In the genomic region with DNA sequence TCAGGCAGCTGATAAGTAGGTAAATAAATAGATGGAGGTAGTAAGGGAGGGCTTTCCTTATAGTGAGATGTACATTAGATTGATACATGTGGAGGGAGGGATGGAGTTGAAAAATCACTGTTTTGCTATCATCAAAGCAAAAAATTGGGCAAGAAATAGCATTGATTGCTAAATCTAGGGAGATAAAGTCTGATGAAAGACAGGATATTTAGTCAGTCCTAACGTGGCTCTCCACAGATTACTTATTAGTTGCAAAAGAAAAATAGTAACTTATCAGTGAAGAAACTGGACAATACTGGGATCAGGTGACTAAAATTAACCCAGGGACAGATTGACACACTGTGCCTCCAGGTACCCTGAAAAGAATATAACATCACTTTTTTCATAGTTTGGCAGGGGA, we compare ENCODE assay signal across 18 cellular contexts. TPM values are rescaled to one million over a fixed set of nuclear protein-coding genes. Genes with fewer than 3 reads are reported as not detected.
DNase-seq lines count a peak whose midpoint lies in the region; ATAC-seq, FAIRE-seq and TF ChIP-seq lines count a peak whose summit lies in the region.
"Had no signal": no experiment of that assay in that cellular context is flagged by ENCODE, and none has a peak within 500 bp of the region (broad histone marks: within the 10 kb centered on the region; RNA-seq: fewer than 3 reads in every experiment).

No MANE protein-coding gene starts in this region.

- H3K36me3 ChIP-seq in HCT116 (ENCODE audit: control insufficient read depth in 1 of 2, insufficient read depth in 2 of 2, low read length in 2 of 2) = no peaks in the 10 kb centered on the region
- no peaks in the 10 kb centered on the region for H3K36me3 ChIP-seq in K562 (ENCODE audit: control insufficient read depth, insufficient read depth, low read length)
- H3K36me3 ChIP-seq: prostate gland, uterus, WERI-Rb-1 had no signal

- H3K4me2 ChIP-seq in A549 (peak overlapping the region; percentile 64), HCT116 (ENCODE audit: low read length) (peak overlapping the region; percentile 55), K562 (ENCODE audit: insufficient read depth, low read length) (no peak overlapping the region)

- POLR2A ChIA-PET in A549 (lab: Yijun Ruan, JAX) = no interaction called here
- POLR2A ChIA-PET in HCT116 (lab: Charles Lee) = interaction anchor here (0.6 kb wide), 1 partner anchor 64 kb away, joined by 4 read pairs; no protein-coding TSS in a partner anchor
- POLR2A ChIA-PET in K562 (lab: Yijun Ruan, JAX) = no interaction called here

- in situ Hi-C loops in K562 (cut with MboI) = no loop called here

- no peak for TF ChIP-seq POLR2A in A549 (IDR thresholded peaks at IDR 0.05; ENCODE audit: low read length)
- TF ChIP-seq POLR2A in HCT116 (IDR thresholded peaks at IDR 0.05; ENCODE audit: borderline replicate concordance, extremely low read depth, insufficient read depth, insufficient read length) = no peak
- no peak for TF ChIP-seq POLR2A in K562 (conservative IDR thresholded peaks at IDR 0.05)
- no peak for TF ChIP-seq POLR2A in H54 (IDR thresholded peaks at IDR 0.05; ENCODE audit: low read depth, low read length)

- peak overlapping the region; percentile 80 for H2AFZ ChIP-seq in HCT116 (ENCODE audit: low read depth, low read length, poor library complexity, severe bottlenecking)
- H2AFZ ChIP-seq in K562 (ENCODE audit: low read depth, low read length) = no peak overlapping the region

- H3K27me3 ChIP-seq in HCT116 (ENCODE audit: insufficient read depth, low read length) = no peaks in the 10 kb centered on the region
- H3K27me3 ChIP-seq in K562 (ENCODE audit: control insufficient read depth in 2 of 2, insufficient read depth in 2 of 2, low read length in 2 of 2) = peaks cover 5 to 10% of the 10 kb centered on the region in 2 experiments; a peak in 2 of 5 replicates
- H3K27me3 ChIP-seq: uterus had no signal

- peak in 1 of 2 experiments; percentile 26; a peak in 2 of 6 replicates for ATAC-seq in A549
- no peak for ATAC-seq in HCT116
- no peak for ATAC-seq in K562
- peak; percentile 42 for ATAC-seq in left lobe of liver
- ATAC-seq in HG03095 (IDR thresholded peaks at IDR 0.05; ENCODE audit: unreplicated experiment) = no peak
- ATAC-seq: activated CD8-positive, alpha-beta T cell treated with anti-CD3 and anti-CD28 coated beads for 36 hours; activated naive CD8-positive, alpha-beta T cell treated with anti-CD3 and anti-CD28 coated beads, Interleukin-2, amount 50 U/mL, for 24 hours; natural killer cell treated with Interleukin-12 subunit alpha and Interleukin-12 subunit beta and Interleukin-15 and Interleukin-18, amount 100 ng/mL, for 72 hours had no signal

- H3K9ac ChIP-seq in HCT116 (ENCODE audit: low read length) (no peak overlapping the region; the same call in 1 of the 2 replicates), K562 (ENCODE audit: insufficient read depth in 1 of 2, low read depth in 2 of 2, low read length in 2 of 2) (no peak overlapping the region)

- no peaks in the 10 kb centered on the region for H3K79me2 ChIP-seq in HCT116 (ENCODE audit: insufficient read depth, low read length)
- no peaks in the 10 kb centered on the region for H3K79me2 ChIP-seq in K562 (ENCODE audit: control insufficient read depth, insufficient read depth, low read length)

- H4K20me1 ChIP-seq in HCT116 (ENCODE audit: insufficient read depth) (no peaks in the 10 kb centered on the region), K562 (replicated peaks; ENCODE audit: control insufficient read depth, insufficient read depth, low read length) (no peaks in the 10 kb centered on the region)

- H3K4me3 ChIP-seq in A549 (0 out of 3 replicates have a peak overlapping the region, but pooled peaks have one; percentile 13), HCT116 (replicated peaks in 1 of 2; ENCODE audit: low read depth in 1 of 2, low read length in 2 of 2) (peak overlapping the region; percentile 6 to 44; a peak in 2 of 4 replicates), K562 (no peak overlapping the region)
- H3K4me3 ChIP-seq: prostate gland, uterus had no signal

- FAIRE-seq in A549 (lab: Jason Lieb, UNC) (no peak), K562 (lab: Jason Lieb, UNC) (no peak), H54 (lab: Jason Lieb, UNC) (no peak)

- no peak for TF ChIP-seq CTCF in A549 (IDR thresholded peaks at IDR 0.05)
- TF ChIP-seq CTCF in HCT116 (IDR thresholded peaks at IDR 0.05 in 2 of 3, conservative IDR thresholded peaks at IDR 0.05 in 1 of 3; ENCODE audit: borderline replicate concordance in 1 of 3, insufficient read depth in 1 of 3, low read depth in 2 of 3, low read length in 2 of 3) = no peak
- TF ChIP-seq CTCF in K562 (IDR thresholded peaks at IDR 0.05 in 2 of 3, conservative IDR thresholded peaks at IDR 0.05 in 1 of 3; ENCODE audit: insufficient read depth in 2 of 3, low read depth in 1 of 3, low read length in 3 of 3) = no peak

- H3K27ac ChIP-seq in A549 (peak overlapping the region; percentile 63 to 82), HCT116 (ENCODE audit: low read depth, low read length) (no peak overlapping the region), K562 (ENCODE audit: extremely low read depth, low read depth, low read length) (no peak overlapping the region)
- H3K27ac ChIP-seq: uterus, WERI-Rb-1 had no signal

- CTCF ChIA-PET in A549 (lab: Yijun Ruan, JAX) (no interaction called here), HCT116 (lab: Charles Lee) (interaction anchor here (1.0 kb wide), 1 partner anchor 389 kb away, joined by 3 read pairs; no protein-coding TSS in a partner anchor), K562 (lab: Yijun Ruan, JAX; ENCODE audit: low intra/inter-chr PET ratio) (no interaction called here)

- RAD21 ChIA-PET in HCT116 (lab: Charles Lee; ENCODE audit: low non-redundant PET in 1 of 2, low total read pairs in 2 of 2, uncharacterized antibody in 2 of 2, unreplicated experiment in 2 of 2) = no interaction called here

- WGBS in A549 (ENCODE audit: missing lambda C conversion rate) = 16% methylated on average over 1 of the region's 1 CpG
- WGBS in K562 (ENCODE audit: insufficient coverage, low coverage, missing lambda C conversion rate) = 6% methylated on average over 1 of the region's 1 CpG

- H3K4me1 ChIP-seq in A549 = peaks cover 34% of the 10 kb centered on the region
- H3K4me1 ChIP-seq in HCT116 (ENCODE audit: control insufficient read depth in 1 of 2, insufficient read depth in 2 of 2, low read length in 2 of 2) = peaks cover 13 to 27% of the 10 kb centered on the region in 2 experiments
- peaks cover 0 to 6% of the 10 kb centered on the region in 2 experiments; a peak in 1 of 5 replicates for H3K4me1 ChIP-seq in K562 (replicated peaks in 1 of 2; ENCODE audit: control insufficient read depth in 2 of 2, insufficient read depth in 2 of 2, low read length in 2 of 2)
- H3K4me1 ChIP-seq: prostate gland, uterus had no signal

- no peaks in the 10 kb centered on the region for H3K9me1 ChIP-seq in K562 (ENCODE audit: control insufficient read depth, insufficient read depth, low read length)

- H3K9me3 ChIP-seq in A549 (no peaks in the 10 kb centered on the region), HCT116 (ENCODE audit: control insufficient read depth in 1 of 2, insufficient read depth in 1 of 2, low read depth in 1 of 2, low read length in 2 of 2) (no peaks in the 10 kb centered on the region), K562 (replicated peaks; ENCODE audit: control insufficient read depth, insufficient read depth, low read depth, low read length) (no peaks in the 10 kb centered on the region)
- H3K9me3 ChIP-seq: prostate gland, uterus had no signal

- H3K9me2 ChIP-seq in HCT116 (ENCODE audit: insufficient read depth) = no peaks in the 10 kb centered on the region

- TF ChIP-seq RAD21 in A549 (conservative IDR thresholded peaks at IDR 0.05 in 1 of 2, IDR thresholded peaks at IDR 0.05 in 1 of 2) (no peak), HCT116 (IDR thresholded peaks at IDR 0.05; ENCODE audit: low read depth) (no peak), K562 (CRISPR knock-in tag; conservative IDR thresholded peaks at IDR 0.05 in 1 of 2, IDR thresholded peaks at IDR 0.05 in 1 of 2) (no peak)

- DNase-seq in A549 (ENCODE audit: low read depth in 1 of 2, low spot score in 1 of 2) (peak in 1 of 2 experiments; percentile 19), HCT116 (ENCODE audit: low read depth, low spot score) (no peak), K562 (ENCODE audit: extremely low read depth in 1 of 4, low spot score in 3 of 4) (no peak), left lobe of liver (ENCODE audit: low spot score) (no peak), NCI-H1105 treated with DMSO at 0.1 percent for 48 hours (lab: John Stamatoyannopoulos, UW) (no peak), H54 (ENCODE audit: insufficient read length, low spot score) (no peak)
- no peak for DNase-seq in stimulated activated naive CD4-positive, alpha-beta T cell treated with Interleukin-2 at 50 U/mL for 16 hours (lab: John Stamatoyannopoulos, UW)
- DNase-seq: activated CD8-positive, alpha-beta T cell treated with anti-CD3 and anti-CD28 coated beads for 36 hours; activated naive CD8-positive, alpha-beta T cell treated with anti-CD3 and anti-CD28 coated beads, Interleukin-2, amount 50 U/mL, for 24 hours; GDM1; NCI-H2081 treated with DMSO at 0.1 percent for 48 hours; NCI-H748 treated with DMSO at 0.1 percent for 48 hours; T-helper 1 cell; uterus had no signal

- intact Hi-C loops in HCT116 (cut with micrococcal nuclease) = no loop called here
- intact Hi-C loops in K562 (cut with micrococcal nuclease) = no loop called here

- BruUV-seq in HCT116 (replicated peaks; lab: Mats Ljungman, UMichigan) = no TSS peak
- BruUV-seq in K562 (replicated peaks; lab: Mats Ljungman, UMichigan) = no TSS peak

- peak; percentile 22 to 54; a peak in 3 of 5 replicates for TF ChIP-seq EP300 in A549 (IDR thresholded peaks at IDR 0.05)
- no peak for TF ChIP-seq EP300 in K562 (IDR thresholded peaks at IDR 0.05; ENCODE audit: low read length)

RNA-seq across cellular contexts. Expression of a gene that starts 27.0 kb away (rescaled TPM):
- polyA plus RNA-seq in A549 (2011; rRNA removed) (62.4 and 78.7 TPM in 2 replicates), A549 (2017; fragmentation: RNase III; extraction: RNeasy Plus Mini Kit Qiagen cat#74134 plus additional on column Dnase treatment) (50.9 to 58.0 TPM (median 57.8 TPM) in 3 replicates), K562 (2011; rRNA removed) (49.2 and 55.1 TPM in 2 replicates), K562 (2014; fragmentation: Illumina TruSeq; extraction: Trizol) (66.4 and 73.3 TPM in 2 replicates), K562 (2014; fragmentation: Nextera tagmentation; extraction: Ambion mirVana) (10 to 100 TPM; 18.8 to 21.5 TPM), K562 (2014; rRNA removed) (43.9 and 48.7 TPM in 2 replicates)
- 21.9 and 30.7 TPM in 2 replicates for polyA plus RNA-seq in A549 (2012; cell fraction: cytosol; rRNA removed)
- polyA plus RNA-seq in A549 (2012; cell fraction: nucleus; rRNA removed) = 18.7 and 28.6 TPM in 2 replicates
- 59.5 and 65.0 TPM in 2 replicates for polyA minus RNA-seq in A549 (2011; rRNA and poly(A)+ RNA removed)
- total RNA-seq in HCT116 (2021; ENCODE audit: unreplicated experiment) (69.2 TPM), K562 (2014; rRNA removed) (54.4 and 56.9 TPM in 2 replicates), K562 (2014; rRNA removed; fragmentation: Illumina TruSeq; extraction: Trizol) (60.8 and 68.2 TPM in 2 replicates), K562 (2015; rRNA removed; fragmentation: Illumina TruSeq; extraction: Trizol) (55.3 and 60.2 TPM in 2 replicates), K562 (2021) (84.9 and 94.6 TPM in 2 replicates), left lobe of liver (66.6 TPM)
- 31.2 and 32.0 TPM in 2 replicates for polyA plus RNA-seq in HCT116 (2012)
- 32.6 and 51.8 TPM in 2 replicates for total RNA-seq in K562 (2011; cell fraction: chromatin; rRNA removed; ENCODE audit: low replicate concordance)
- 35.0 and 40.7 TPM in 2 replicates for total RNA-seq in K562 (2011; cell fraction: nucleolus; rRNA removed)
- total RNA-seq in K562 (2011; cell fraction: nucleoplasm; rRNA removed) = 39.6 and 50.8 TPM in 2 replicates
- 27.6 and 37.7 TPM in 2 replicates for polyA plus RNA-seq in K562 (2011; cell fraction: cytosol; rRNA removed)
- polyA plus RNA-seq in K562 (2011; cell fraction: nucleus; rRNA removed) = 18.4 and 26.1 TPM in 2 replicates
- 48.8 and 61.6 TPM in 2 replicates for polyA plus RNA-seq in K562 (2012)
- 76.6 and 82.5 TPM in 2 replicates for polyA minus RNA-seq in K562 (2011; rRNA and poly(A)+ RNA removed)
- polyA minus RNA-seq in K562 (2011; cell fraction: cytosol; rRNA and poly(A)+ RNA removed) = 33.6 and 42.7 TPM in 2 replicates
- 27.1 and 40.3 TPM in 2 replicates for polyA minus RNA-seq in K562 (2011; cell fraction: nucleus; rRNA and poly(A)+ RNA removed)

Comparison
In these comparisons a context has a peak if more than half of its experiments do, and no peak if none do; other contexts are left out.
1. H3K27ac ChIP-seq: peak in A549 (2 of 2); none in HCT116 (single experiment) and K562 (single experiment).